In genomic region chr7:46819819-46820218, GRCh38 we compare ENCODE assay signal across 31 cellular contexts.
DNase-seq lines count a peak whose midpoint lies in the region; ATAC-seq, FAIRE-seq and TF ChIP-seq lines count a peak whose summit lies in the region.
"Had no signal": no experiment of that assay in that cellular context is flagged by ENCODE, and none has a peak within 500 bp of the region (broad histone marks: within the 10 kb centered on the region; RNA-seq: fewer than 3 reads in every experiment).

No MANE protein-coding gene starts in this region.

- TF ChIP-seq CTCF in HepG2 (CRISPR knock-in tag; IDR thresholded peaks at IDR 0.05) = no peak
- no peak for TF ChIP-seq CTCF in right lobe of liver (IDR thresholded peaks at IDR 0.05)
- no peak for TF ChIP-seq CTCF in K562 (IDR thresholded peaks at IDR 0.05 in 2 of 3, conservative IDR thresholded peaks at IDR 0.05 in 1 of 3; ENCODE audit: insufficient read depth in 2 of 3, low read depth in 1 of 3, low read length in 3 of 3)

- no peak overlapping the region for H2AFZ ChIP-seq in HepG2 (ENCODE audit: low read length)
- no peak overlapping the region for H2AFZ ChIP-seq in K562 (ENCODE audit: low read depth, low read length)

- no peaks in the 10 kb centered on the region for H3K36me3 ChIP-seq in HepG2 (replicated peaks in 1 of 2; ENCODE audit: control insufficient read depth in 1 of 2, insufficient read depth in 2 of 2, low read length in 2 of 2)
- no peaks in the 10 kb centered on the region for H3K36me3 ChIP-seq in right lobe of liver
- H3K36me3 ChIP-seq in K562 (ENCODE audit: control insufficient read depth, insufficient read depth, low read length) = no peaks in the 10 kb centered on the region
- H3K36me3 ChIP-seq: BE2C; BLaER1; BLaER1 treated with 17β-estradiol and CSF1 and Interleukin-3, amounts not matched to agents 10 nM and 100 nM had no signal

- ATAC-seq in HepG2 (no peak), right lobe of liver (no peak), K562 (no peak)
- ATAC-seq: A549; CD8-positive, alpha-beta T cell had no signal

- H3K4me3 ChIP-seq in HepG2 (replicated peaks in 1 of 3; ENCODE audit: insufficient read depth in 1 of 3, low read depth in 2 of 3, low read length in 3 of 3) (no peak overlapping the region), right lobe of liver (no peak overlapping the region), K562 (no peak overlapping the region)
- H3K4me3 ChIP-seq: A549; BLaER1; BLaER1 treated with 17β-estradiol and CSF1 and Interleukin-3, amounts not matched to agents 10 nM and 100 nM had no signal

- CTCF ChIA-PET in HepG2 (lab: Yijun Ruan, JAX; ENCODE audit: low intra/inter-chr PET ratio, low total read pairs) (no interaction called here), K562 (lab: Yijun Ruan, JAX; ENCODE audit: low intra/inter-chr PET ratio) (no interaction called here)

- no peaks in the 10 kb centered on the region for H3K4me1 ChIP-seq in HepG2 (ENCODE audit: insufficient read depth, low read length)
- no peaks in the 10 kb centered on the region for H3K4me1 ChIP-seq in right lobe of liver
- no peaks in the 10 kb centered on the region for H3K4me1 ChIP-seq in K562 (replicated peaks in 1 of 2; ENCODE audit: control insufficient read depth in 2 of 2, insufficient read depth in 2 of 2, low read length in 2 of 2)
- H3K4me1 ChIP-seq: A549, BE2C, BLaER1, Caco-2 had no signal

- intact Hi-C loops in HepG2 (cut with micrococcal nuclease; ENCODE audit: unreplicated experiment) = no loop called here
- intact Hi-C loops in right lobe of liver (cut with DNase I) = no loop called here
- intact Hi-C loops in K562 (cut with micrococcal nuclease) = no loop called here

- BruUV-seq in HepG2 (replicated peaks; lab: Mats Ljungman, UMichigan) (no TSS peak), K562 (replicated peaks; lab: Mats Ljungman, UMichigan) (no TSS peak)

- H3K79me2 ChIP-seq in HepG2 (ENCODE audit: insufficient read depth, low read length) (no peaks in the 10 kb centered on the region), K562 (ENCODE audit: control insufficient read depth, insufficient read depth, low read length) (no peaks in the 10 kb centered on the region)

- TF ChIP-seq RAD21 in HepG2 (CRISPR knock-in tag; IDR thresholded peaks at IDR 0.05) (no peak), K562 (CRISPR knock-in tag; conservative IDR thresholded peaks at IDR 0.05 in 1 of 2, IDR thresholded peaks at IDR 0.05 in 1 of 2) (no peak)

- H3K9me3 ChIP-seq in HepG2 (ENCODE audit: low read length) (peaks cover 5% of the 10 kb centered on the region; the same call in 1 of the 2 replicates), right lobe of liver (no peaks in the 10 kb centered on the region), K562 (replicated peaks; ENCODE audit: control insufficient read depth, insufficient read depth, low read depth, low read length) (no peaks in the 10 kb centered on the region)
- H3K9me3 ChIP-seq: BE2C had no signal

- H3K4me2 ChIP-seq in HepG2 (ENCODE audit: low read depth, low read length) = no peak overlapping the region
- H3K4me2 ChIP-seq in K562 (ENCODE audit: insufficient read depth, low read length) = no peak overlapping the region
- H3K4me2 ChIP-seq: A549; BLaER1; BLaER1 treated with 17β-estradiol and CSF1 and Interleukin-3, amounts not matched to agents 10 nM and 100 nM had no signal

- H3K27ac ChIP-seq in HepG2 (ENCODE audit: extremely low read length, insufficient read depth, low read length) = no peak overlapping the region
- no peak overlapping the region for H3K27ac ChIP-seq in right lobe of liver
- no peak overlapping the region for H3K27ac ChIP-seq in K562 (ENCODE audit: extremely low read depth, low read depth, low read length)
- H3K27ac ChIP-seq: 22Rv1; A549; BLaER1; BLaER1 treated with 17β-estradiol and CSF1 and Interleukin-3, amounts not matched to agents 10 nM and 100 nM; C4-2B had no signal

- H3K9me1 ChIP-seq in K562 (ENCODE audit: control insufficient read depth, insufficient read depth, low read length) = no peaks in the 10 kb centered on the region

- DNase-seq in HepG2 (ENCODE audit: low spot score) (no peak), right lobe of liver (no peak), K562 (ENCODE audit: extremely low read depth in 1 of 4, low spot score in 3 of 4) (no peak), activated gamma-delta T cell treated with Interleukin-2 at 50 U/mL for 16 hours (no peak)
- DNase-seq: 8988T; ACHN; AML-193; BE2C; C1 segment of cervical spinal cord; Caco-2; Calu3; CD4-positive, alpha-beta memory T cell; CD4-positive, alpha-beta T cell; CD4-positive, CD25-positive, alpha-beta regulatory T cell; CD8-positive, alpha-beta memory T cell; CD8-positive, alpha-beta T cell; COR-L47; DMS 273 treated with DMSO at 0.1 percent for 48 hours; DMS153; DMS53; DMS79; DMS79 treated with DMSO at 0.1 percent for 48 hours; DND-41; EL had no signal

- TF ChIP-seq POLR2A in HepG2 (IDR thresholded peaks at IDR 0.05; ENCODE audit: insufficient read depth in 1 of 2, low read depth in 2 of 2, low read length in 2 of 2) = no peak
- no peak for TF ChIP-seq POLR2A in right lobe of liver (IDR thresholded peaks at IDR 0.05)
- TF ChIP-seq POLR2A in K562 (conservative IDR thresholded peaks at IDR 0.05) = no peak

- no peak for FAIRE-seq in HepG2 (lab: Jason Lieb, UNC)
- FAIRE-seq in K562 (lab: Jason Lieb, UNC) = no peak
- FAIRE-seq: A204.1, A549, D721Med had no signal

- H4K20me1 ChIP-seq in HepG2 (ENCODE audit: insufficient read depth, low read length) (no peaks in the 10 kb centered on the region), K562 (replicated peaks; ENCODE audit: control insufficient read depth, insufficient read depth, low read length) (no peaks in the 10 kb centered on the region)
- H4K20me1 ChIP-seq: BLaER1; BLaER1 treated with 17β-estradiol and CSF1 and Interleukin-3, amounts not matched to agents 10 nM and 100 nM had no signal

- in situ Hi-C loops in HepG2 (cut with HindIII; ENCODE audit: extremely low pct_ligation_motif_present, low pct_unique_long_range_greater_than_20kb) = no loop called here
- in situ Hi-C loops in K562 (cut with MboI) = no loop called here

- H3K27me3 ChIP-seq in HepG2 (ENCODE audit: control insufficient read depth in 1 of 2, insufficient read depth in 2 of 2, low read length in 2 of 2) = no peaks in the 10 kb centered on the region
- no peaks in the 10 kb centered on the region for H3K27me3 ChIP-seq in right lobe of liver
- no peaks in the 10 kb centered on the region for H3K27me3 ChIP-seq in K562 (ENCODE audit: control insufficient read depth in 2 of 2, insufficient read depth in 2 of 2, low read length in 2 of 2)
- H3K27me3 ChIP-seq: BE2C; BLaER1; BLaER1 treated with 17β-estradiol and CSF1 and Interleukin-3, amounts not matched to agents 10 nM and 100 nM had no signal

- WGBS in HepG2 (ENCODE audit: low lambda C conversion rate) = 40% methylated on average over 7 of the region's 7 CpGs
- WGBS in right lobe of liver (ENCODE audit: insufficient coverage, low coverage, low lambda C conversion rate, missing lambda C conversion rate) = 70% methylated on average over 7 of the region's 7 CpGs
- 3% methylated on average over 6 of the region's 7 CpGs for WGBS in K562 (ENCODE audit: insufficient coverage, low coverage, missing lambda C conversion rate)

- TF ChIP-seq EP300 in HepG2 (IDR thresholded peaks at IDR 0.05; ENCODE audit: low read depth in 2 of 2, low read length in 2 of 2) (no peak), HepG2 (CRISPR knock-in tag; IDR thresholded peaks at IDR 0.05; ENCODE audit: borderline replicate concordance) (no peak), K562 (IDR thresholded peaks at IDR 0.05; ENCODE audit: low read length) (no peak)

- POLR2A ChIA-PET in HepG2 (lab: Yijun Ruan, JAX) = no interaction called here
- POLR2A ChIA-PET in K562 (lab: Yijun Ruan, JAX) = no interaction called here

- H3K9ac ChIP-seq in HepG2 (ENCODE audit: insufficient read depth, low read depth, low read length) (no peak overlapping the region), K562 (ENCODE audit: insufficient read depth in 1 of 2, low read depth in 2 of 2, low read length in 2 of 2) (no peak overlapping the region)
- H3K9ac ChIP-seq: BLaER1; BLaER1 treated with 17β-estradiol and CSF1 and Interleukin-3, amounts not matched to agents 10 nM and 100 nM had no signal

TF ChIP-seq in HepG2, 621 proteins besides CTCF, POLR2A, EP300 and RAD21:
- TF ChIP-seq SCMH1 (CRISPR knock-in tag; IDR thresholded peaks at IDR 0.05; ENCODE audit: borderline replicate concordance) (no peak), RAD51 (IDR thresholded peaks at IDR 0.05; ENCODE audit: borderline replicate concordance) (peak; percentile 64; the same call in 1 of the 2 replicates), MAFK (conservative IDR thresholded peaks at IDR 0.05 in 1 of 2, IDR thresholded peaks at IDR 0.05 in 1 of 2; ENCODE audit: low read length in 2 of 2) (0 out of 4 replicates have a peak, but pooled peaks of 1 of the 2 experiments have one; percentile 25), CENPX (CRISPR knock-in tag; IDR thresholded peaks at IDR 0.05) (no peak)

TF ChIP-seq in K562, 482 proteins besides CTCF, POLR2A, EP300 and RAD21:
- TF ChIP-seq NFIC (IDR thresholded peaks at IDR 0.05) (no peak), TFE3 (CRISPR knock-in tag; IDR thresholded peaks at IDR 0.05) (peak; percentile 63)

Comparison
In these comparisons a context has a peak if more than half of its experiments do, and no peak if none do; other contexts are left out.
1. Of the 241 proteins assayed by ChIP-seq in both HepG2 and K562: peak only in HepG2: RAD51; only in K562: TFE3; in both: none; in neither: 238; mixed calls (peak in some experiments, not most) for 1.